Comparison of ENCODE assay signal across 1 cellular context in the genomic region with DNA sequence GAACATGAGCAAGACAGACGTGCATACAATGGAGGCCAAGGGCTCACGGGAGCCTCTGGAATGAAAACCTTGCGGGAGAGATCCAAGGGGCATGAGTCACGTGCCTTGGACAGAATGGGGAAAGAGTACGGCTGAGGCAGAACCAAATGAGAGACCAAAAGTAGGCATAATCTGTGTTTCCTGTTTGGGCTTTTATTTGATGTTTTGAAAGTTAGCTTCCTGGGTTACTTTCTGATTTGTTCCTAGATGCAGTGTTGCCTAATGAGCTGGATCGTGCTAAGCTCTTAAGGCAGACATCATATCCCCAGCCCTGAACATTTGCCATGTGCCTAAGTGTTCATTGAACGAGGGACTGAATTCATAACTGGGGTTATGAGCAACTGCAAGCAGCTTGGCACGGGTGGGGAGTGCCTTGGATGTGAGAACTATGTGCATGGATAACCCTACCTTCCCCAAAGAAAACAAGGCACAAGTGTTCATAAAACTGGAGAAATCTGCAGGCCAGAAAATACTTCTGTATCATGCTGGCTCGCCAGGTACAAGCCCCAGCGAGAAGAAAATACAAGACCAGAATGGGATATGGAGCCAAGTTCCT.
TF ChIP-seq lines count a peak whose summit lies in the region.

No MANE protein-coding gene starts in this region.

TF ChIP-seq in HepG2, 621 proteins besides CTCF, POLR2A, EP300 and RAD21 (continued from another document):
- TF ChIP-seq, protein P1, sequence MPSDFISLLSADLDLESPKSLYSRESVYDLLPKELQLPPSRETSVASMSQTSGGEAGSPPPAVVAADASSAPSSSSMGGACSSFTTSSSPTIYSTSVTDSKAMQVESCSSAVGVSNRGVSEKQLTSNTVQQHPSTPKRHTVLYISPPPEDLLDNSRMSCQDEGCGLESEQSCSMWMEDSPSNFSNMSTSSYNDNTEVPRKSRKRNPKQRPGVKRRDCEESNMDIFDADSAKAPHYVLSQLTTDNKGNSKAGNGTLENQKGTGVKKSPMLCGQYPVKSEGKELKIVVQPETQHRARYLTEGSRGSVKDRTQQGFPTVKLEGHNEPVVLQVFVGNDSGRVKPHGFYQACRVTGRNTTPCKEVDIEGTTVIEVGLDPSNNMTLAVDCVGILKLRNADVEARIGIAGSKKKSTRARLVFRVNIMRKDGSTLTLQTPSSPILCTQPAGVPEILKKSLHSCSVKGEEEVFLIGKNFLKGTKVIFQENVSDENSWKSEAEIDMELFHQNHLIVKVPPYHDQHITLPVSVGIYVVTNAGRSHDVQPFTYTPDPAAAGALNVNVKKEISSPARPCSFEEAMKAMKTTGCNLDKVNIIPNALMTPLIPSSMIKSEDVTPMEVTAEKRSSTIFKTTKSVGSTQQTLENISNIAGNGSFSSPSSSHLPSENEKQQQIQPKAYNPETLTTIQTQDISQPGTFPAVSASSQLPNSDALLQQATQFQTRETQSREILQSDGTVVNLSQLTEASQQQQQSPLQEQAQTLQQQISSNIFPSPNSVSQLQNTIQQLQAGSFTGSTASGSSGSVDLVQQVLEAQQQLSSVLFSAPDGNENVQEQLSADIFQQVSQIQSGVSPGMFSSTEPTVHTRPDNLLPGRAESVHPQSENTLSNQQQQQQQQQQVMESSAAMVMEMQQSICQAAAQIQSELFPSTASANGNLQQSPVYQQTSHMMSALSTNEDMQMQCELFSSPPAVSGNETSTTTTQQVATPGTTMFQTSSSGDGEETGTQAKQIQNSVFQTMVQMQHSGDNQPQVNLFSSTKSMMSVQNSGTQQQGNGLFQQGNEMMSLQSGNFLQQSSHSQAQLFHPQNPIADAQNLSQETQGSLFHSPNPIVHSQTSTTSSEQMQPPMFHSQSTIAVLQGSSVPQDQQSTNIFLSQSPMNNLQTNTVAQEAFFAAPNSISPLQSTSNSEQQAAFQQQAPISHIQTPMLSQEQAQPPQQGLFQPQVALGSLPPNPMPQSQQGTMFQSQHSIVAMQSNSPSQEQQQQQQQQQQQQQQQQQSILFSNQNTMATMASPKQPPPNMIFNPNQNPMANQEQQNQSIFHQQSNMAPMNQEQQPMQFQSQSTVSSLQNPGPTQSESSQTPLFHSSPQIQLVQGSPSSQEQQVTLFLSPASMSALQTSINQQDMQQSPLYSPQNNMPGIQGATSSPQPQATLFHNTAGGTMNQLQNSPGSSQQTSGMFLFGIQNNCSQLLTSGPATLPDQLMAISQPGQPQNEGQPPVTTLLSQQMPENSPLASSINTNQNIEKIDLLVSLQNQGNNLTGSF (CRISPR knock-in tag; IDR thresholded peaks at IDR 0.05) = no peak
